Comparison of ENCODE assay signal across 17 cellular contexts in genomic region chr17:37179893-37180292, GRCh38.
DNase-seq lines count a peak whose midpoint lies in the region; ATAC-seq, FAIRE-seq and TF ChIP-seq lines count a peak whose summit lies in the region.
"Had no signal": no experiment of that assay in that cellular context is flagged by ENCODE, and none has a peak within 500 bp of the region (broad histone marks: within the 10 kb centered on the region; RNA-seq: fewer than 3 reads in every experiment).

No MANE protein-coding gene starts in this region.

- peaks cover 23 to 57% of the 10 kb centered on the region in 2 donors for H3K36me3 Mint-ChIP-seq in CD4-positive, alpha-beta memory T cell

- no peaks in the 10 kb centered on the region for H3K9me3 Mint-ChIP-seq in CD4-positive, alpha-beta memory T cell
- H3K9me3 Mint-ChIP-seq: H9 had no signal

- POLR2A ChIA-PET in A549 (lab: Yijun Ruan, JAX): interaction anchor here (1.0 kb wide), 1 partner anchor 9 kb away, joined by 4 read pairs; no protein-coding TSS in a partner anchor
- POLR2A ChIA-PET in CD4-positive, alpha-beta memory T cell (lab: Charles Lee; ENCODE audit: partially characterized antibody): no interaction called here

- H3K36me3 ChIP-seq in HUES48 (ENCODE audit: control insufficient read depth, insufficient read depth, low read length): peaks cover 52% of the 10 kb centered on the region
- H3K36me3 ChIP-seq in CD4-positive, alpha-beta memory T cell (ENCODE audit: insufficient read depth, low read length): no peaks in the 10 kb centered on the region

- no peak overlapping the region for H3K4me3 ChIP-seq in A549
- no peak overlapping the region for H3K4me3 ChIP-seq in HUES48 (ENCODE audit: low read depth, low read length)
- no peak overlapping the region for H3K4me3 ChIP-seq in CD4-positive, alpha-beta memory T cell (ENCODE audit: low read length in 2 of 2)
- H3K4me3 ChIP-seq: GM12878, upper lobe of left lung had no signal

- no peak for TF ChIP-seq EP300 in A549 (IDR thresholded peaks at IDR 0.05)

- intact Hi-C loops in CD4-positive, alpha-beta memory T cell (cut with micrococcal nuclease): no loop called here

- TF ChIP-seq POLR2A in A549 (IDR thresholded peaks at IDR 0.05; ENCODE audit: low read length): no peak

- no peak overlapping the region for H3K27ac Mint-ChIP-seq in CD4-positive, alpha-beta memory T cell

- no peaks in the 10 kb centered on the region for H3K4me1 Mint-ChIP-seq in CD4-positive, alpha-beta memory T cell

- H3K9me3 ChIP-seq in A549 (no peaks in the 10 kb centered on the region), HUES48 (ENCODE audit: control insufficient read depth, insufficient read depth, low read length) (no peaks in the 10 kb centered on the region)
- no peaks in the 10 kb centered on the region for H3K9me3 ChIP-seq in CD4-positive, alpha-beta memory T cell (ENCODE audit: control insufficient read depth in 1 of 2, low read length in 2 of 2)
- H3K9me3 ChIP-seq: upper lobe of left lung had no signal

- peaks cover 16% of the 10 kb centered on the region for H3K4me1 ChIP-seq in A549
- H3K4me1 ChIP-seq in HUES48 (ENCODE audit: control insufficient read depth, insufficient read depth, low read length): no peaks in the 10 kb centered on the region
- H3K4me1 ChIP-seq in CD4-positive, alpha-beta memory T cell (ENCODE audit: insufficient read depth, low read length): no peaks in the 10 kb centered on the region
- H3K4me1 ChIP-seq: upper lobe of left lung had no signal

- no peak for TF ChIP-seq RAD21 in A549 (conservative IDR thresholded peaks at IDR 0.05 in 1 of 2, IDR thresholded peaks at IDR 0.05 in 1 of 2)

- ATAC-seq in A549: no peak
- ATAC-seq: GM12878 had no signal

- in situ Hi-C loops in GM13977 (cut with MboI; ENCODE audit: low pct_unique_long_range_greater_than_20kb, low sequenced_read_pairs, unreplicated experiment): no loop called here

- CTCF ChIA-PET in A549 (lab: Yijun Ruan, JAX): interaction anchor here (1.0 to 1.3 kb wide), 4 partner anchors 28 to 550 kb away, joined by 3 to 5 read pairs (median 3); no protein-coding TSS in a partner anchor
- CTCF ChIA-PET in CD4-positive, alpha-beta memory T cell (lab: Charles Lee; ENCODE audit: partially characterized antibody): no interaction called here

- H3K27me3 Mint-ChIP-seq in CD4-positive, alpha-beta memory T cell: no peaks in the 10 kb centered on the region

- no peak for DNase-seq in A549 (ENCODE audit: low read depth in 1 of 2, low spot score in 1 of 2)
- DNase-seq in astrocyte of the hippocampus (ENCODE audit: low read depth, low spot score): peak; percentile 56
- peak; percentile 11 for DNase-seq in foreskin melanocyte
- no peak for DNase-seq in CD4-positive, alpha-beta memory T cell
- no peak for DNase-seq in SHP77 (lab: John Stamatoyannopoulos, UW)
- DNase-seq in GM13977 (ENCODE audit: low spot score): no peak
- no peak for DNase-seq in NCI-H446 (lab: John Stamatoyannopoulos, UW)
- DNase-seq: activated CD8-positive, alpha-beta memory T cell treated with anti-CD3 and anti-CD28 coated beads, Interleukin-2, amount 50 U/mL, for 4 hours; H9; hippocampal formation; NCI-H1436 treated with DMSO at 0.1 percent for 48 hours; NCI-H526; SHP77 treated with DMSO at 0.1 percent for 48 hours; stimulated activated CD4-positive, alpha-beta T cell treated with anti-CD3 and anti-CD28 coated beads, Interleukin-15, amount 100 ng/mL, for 24 hours; upper lobe of left lung had no signal

- H3K9ac ChIP-seq in HUES48 (ENCODE audit: low read depth, low read length): no peak overlapping the region

- WGBS in A549 (ENCODE audit: missing lambda C conversion rate): 81% methylated on average over 1 of the region's 1 CpG

- H3K4me3 Mint-ChIP-seq in CD4-positive, alpha-beta memory T cell: no peak overlapping the region
- H3K4me3 Mint-ChIP-seq: H9 had no signal

- peak overlapping the region; percentile 6; the same call in 1 of the 3 replicates for H3K4me2 ChIP-seq in A549

- H3K27me3 ChIP-seq in HUES48 (ENCODE audit: control insufficient read depth, insufficient read depth, low read length): no peaks in the 10 kb centered on the region
- no peaks in the 10 kb centered on the region for H3K27me3 ChIP-seq in CD4-positive, alpha-beta memory T cell (ENCODE audit: insufficient read depth, low read length)
- H3K27me3 ChIP-seq: upper lobe of left lung had no signal

- TF ChIP-seq CTCF in A549 (IDR thresholded peaks at IDR 0.05): no peak
- TF ChIP-seq CTCF in GM13977 (IDR thresholded peaks at IDR 0.05; ENCODE audit: extremely low read depth, insufficient read depth, missing control alignments): no peak

- FAIRE-seq in A549 (lab: Jason Lieb, UNC): no peak
- FAIRE-seq: GM12878 had no signal

- H3K27ac ChIP-seq in A549 (no peak overlapping the region), HUES48 (ENCODE audit: low read depth, low read length) (peak overlapping the region; percentile 67)
- H3K27ac ChIP-seq in CD4-positive, alpha-beta memory T cell (ENCODE audit: low read depth, low read length): no peak overlapping the region
- H3K27ac ChIP-seq: upper lobe of left lung had no signal

TF ChIP-seq in A549, 52 proteins besides CTCF, POLR2A, EP300 and RAD21:
- TF ChIP-seq JUNB (IDR thresholded peaks at IDR 0.05) (peak; percentile 24; the same call in 1 of the 2 replicates), HEYL (CRISPR knock-in tag; IDR thresholded peaks at IDR 0.05) (no peak), BCL3 (IDR thresholded peaks at IDR 0.05) (no peak), FOSL2 (IDR thresholded peaks at IDR 0.05) (no peak), FOSL2 (CRISPR knock-in tag; IDR thresholded peaks at IDR 0.05) (peak; percentile 50)

Comparison
In these comparisons a context has a peak if more than half of its experiments do, and no peak if none do; other contexts are left out.
1. DNase-seq: peak in astrocyte of the hippocampus (single experiment) and foreskin melanocyte (single experiment); none in A549 (0 of 2), CD4-positive, alpha-beta memory T cell (0 of 5), SHP77 (0 of 2), GM13977 (single experiment) and NCI-H446 (0 of 2).